2 cellular contexts compared by ENCODE assay signal in the genomic region with DNA sequence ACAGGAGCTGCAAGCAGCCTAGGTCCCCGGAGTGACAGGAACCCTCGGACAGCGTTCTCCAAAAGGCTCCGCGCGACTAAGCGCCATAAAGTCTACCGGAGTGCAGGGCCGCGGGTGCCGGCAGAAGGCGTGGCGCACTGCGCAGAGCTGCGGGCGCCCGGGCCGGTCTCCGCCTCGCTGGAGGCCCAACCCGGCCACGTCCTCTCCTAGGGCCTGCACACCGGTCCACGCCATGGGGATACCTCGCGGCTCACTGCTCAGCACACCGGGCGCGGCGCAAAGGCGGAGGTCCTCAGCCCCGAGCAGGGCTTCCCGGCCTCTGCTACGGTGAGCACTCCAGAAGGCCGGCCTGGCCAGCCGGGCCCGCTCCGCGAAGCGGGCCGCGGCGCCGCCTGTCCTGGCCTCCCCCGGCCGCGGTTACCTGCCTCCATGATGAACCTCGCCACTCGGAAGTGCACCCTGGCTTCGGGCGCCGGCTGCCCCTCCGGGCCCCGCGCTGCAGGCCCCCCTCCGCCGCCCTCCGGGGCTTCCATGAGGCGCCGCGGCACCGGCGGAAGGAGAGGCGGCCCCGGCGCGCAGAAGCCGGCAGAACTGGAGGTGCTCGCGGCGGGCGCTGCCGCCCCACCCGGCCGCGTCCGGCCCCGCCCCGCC.
TF ChIP-seq lines count a peak whose summit lies in the region.

A gene (minus strand): TSS at position 599 of the 651 bp plus-strand sequence. CDS start 66 bp downstream, at position 533.

TF ChIP-seq in SK-N-SH, 30 proteins besides CTCF, POLR2A, EP300 and RAD21:
- TF ChIP-seq YY1 (IDR thresholded peaks at IDR 0.05; ENCODE audit: low read depth) (0 out of 2 replicates have a peak, but pooled peaks have one; percentile 17), FOXJ3 (CRISPR knock-in tag; IDR thresholded peaks at IDR 0.05) (no peak), MXI1 (IDR thresholded peaks at IDR 0.05; ENCODE audit: low read depth, low read length) (peak; percentile 41; the same call in 1 of the 2 replicates), SIN3A (IDR thresholded peaks at IDR 0.05; ENCODE audit: borderline replicate concordance, low read depth, low read length) (peak; percentile 11; the same call in 1 of the 2 replicates)
- TF ChIP-seq, protein P1, sequence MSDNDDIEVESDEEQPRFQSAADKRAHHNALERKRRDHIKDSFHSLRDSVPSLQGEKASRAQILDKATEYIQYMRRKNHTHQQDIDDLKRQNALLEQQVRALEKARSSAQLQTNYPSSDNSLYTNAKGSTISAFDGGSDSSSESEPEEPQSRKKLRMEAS (IDR thresholded peaks at IDR 0.05; ENCODE audit: low read depth), result 0 out of 2 replicates have a peak, but pooled peaks have one; percentile 16

TF ChIP-seq in HepG2, 621 proteins besides CTCF, POLR2A, EP300 and RAD21:
- TF ChIP-seq RBFOX2 (IDR thresholded peaks at IDR 0.05; ENCODE audit: low read depth, low read length) (peak; percentile 50), SAP130 (CRISPR knock-in tag; IDR thresholded peaks at IDR 0.05; ENCODE audit: low read depth) (peak; percentile 47; the same call in 1 of the 2 replicates), RFXAP (CRISPR knock-in tag; IDR thresholded peaks at IDR 0.05; ENCODE audit: borderline replicate concordance) (no peak), YY1 (IDR thresholded peaks at IDR 0.05; ENCODE audit: insufficient read depth, insufficient replicate concordance, low read depth, low read length) (peak; percentile 15), ZSCAN20 (CRISPR knock-in tag; IDR thresholded peaks at IDR 0.05; ENCODE audit: borderline replicate concordance) (0 out of 2 replicates have a peak, but pooled peaks have one; percentile 55), PAF1 (CRISPR knock-in tag; IDR thresholded peaks at IDR 0.05) (no peak), NFIB (CRISPR knock-in tag; IDR thresholded peaks at IDR 0.05; ENCODE audit: borderline replicate concordance) (no peak), ZSCAN21 (CRISPR knock-in tag; IDR thresholded peaks at IDR 0.05; ENCODE audit: borderline replicate concordance) (peak; percentile 46; the same call in 1 of the 2 replicates), ZNF563 (CRISPR knock-in tag; IDR thresholded peaks at IDR 0.05) (0 out of 2 replicates have a peak, but pooled peaks have one; percentile 33), PHF8 (CRISPR knock-in tag; IDR thresholded peaks at IDR 0.05) (peak; percentile 44; the same call in 1 of the 2 replicates), SALL1 (CRISPR knock-in tag; IDR thresholded peaks at IDR 0.05) (0 out of 2 replicates have a peak, but pooled peaks have one; percentile 27), HDAC1 (CRISPR knock-in tag; IDR thresholded peaks at IDR 0.05) (peak; percentile 16; the same call in 1 of the 2 replicates), POLR2G (IDR thresholded peaks at IDR 0.05; ENCODE audit: low read depth, low read length) (peak; percentile 26; the same call in 1 of the 2 replicates), ZFY (CRISPR knock-in tag; IDR thresholded peaks at IDR 0.05) (peak; percentile 82), ZNF572 (CRISPR knock-in tag; IDR thresholded peaks at IDR 0.05) (no peak), AGO2 (optimal IDR thresholded peaks at IDR 0.05; ENCODE audit: low read depth, low read length) (no peak), PHF20 (CRISPR knock-in tag; IDR thresholded peaks at IDR 0.05) (no peak), ZNF891 (CRISPR knock-in tag; IDR thresholded peaks at IDR 0.05) (0 out of 2 replicates have a peak, but pooled peaks have one; percentile 29), ZFX (CRISPR knock-in tag; IDR thresholded peaks at IDR 0.05; ENCODE audit: low read depth) (peak; percentile 71), HNRNPLL (IDR thresholded peaks at IDR 0.05; ENCODE audit: low read depth, low read length, poor library complexity, severe bottlenecking) (peak; percentile 9), DNMT3B (CRISPR knock-in tag; conservative IDR thresholded peaks at IDR 0.05) (no peak)
- TF ChIP-seq, protein P2, sequence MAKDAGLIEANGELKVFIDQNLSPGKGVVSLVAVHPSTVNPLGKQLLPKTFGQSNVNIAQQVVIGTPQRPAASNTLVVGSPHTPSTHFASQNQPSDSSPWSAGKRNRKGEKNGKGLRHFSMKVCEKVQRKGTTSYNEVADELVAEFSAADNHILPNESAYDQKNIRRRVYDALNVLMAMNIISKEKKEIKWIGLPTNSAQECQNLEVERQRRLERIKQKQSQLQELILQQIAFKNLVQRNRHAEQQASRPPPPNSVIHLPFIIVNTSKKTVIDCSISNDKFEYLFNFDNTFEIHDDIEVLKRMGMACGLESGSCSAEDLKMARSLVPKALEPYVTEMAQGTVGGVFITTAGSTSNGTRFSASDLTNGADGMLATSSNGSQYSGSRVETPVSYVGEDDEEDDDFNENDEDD (CRISPR knock-in tag; IDR thresholded peaks at IDR 0.05; ENCODE audit: borderline replicate concordance), result no peak
- TF ChIP-seq, protein P3, sequence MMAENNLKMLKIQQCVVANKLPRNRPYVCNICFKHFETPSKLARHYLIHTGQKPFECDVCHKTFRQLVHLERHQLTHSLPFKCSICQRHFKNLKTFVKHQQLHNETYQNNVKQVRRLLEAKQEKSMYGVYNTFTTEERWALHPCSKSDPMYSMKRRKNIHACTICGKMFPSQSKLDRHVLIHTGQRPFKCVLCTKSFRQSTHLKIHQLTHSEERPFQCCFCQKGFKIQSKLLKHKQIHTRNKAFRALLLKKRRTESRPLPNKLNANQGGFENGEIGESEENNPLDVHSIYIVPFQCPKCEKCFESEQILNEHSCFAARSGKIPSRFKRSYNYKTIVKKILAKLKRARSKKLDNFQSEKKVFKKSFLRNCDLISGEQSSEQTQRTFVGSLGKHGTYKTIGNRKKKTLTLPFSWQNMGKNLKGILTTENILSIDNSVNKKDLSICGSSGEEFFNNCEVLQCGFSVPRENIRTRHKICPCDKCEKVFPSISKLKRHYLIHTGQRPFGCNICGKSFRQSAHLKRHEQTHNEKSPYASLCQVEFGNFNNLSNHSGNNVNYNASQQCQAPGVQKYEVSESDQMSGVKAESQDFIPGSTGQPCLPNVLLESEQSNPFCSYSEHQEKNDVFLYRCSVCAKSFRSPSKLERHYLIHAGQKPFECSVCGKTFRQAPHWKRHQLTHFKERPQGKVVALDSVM (CRISPR knock-in tag; IDR thresholded peaks at IDR 0.05), result 0 out of 2 replicates have a peak, but pooled peaks have one; percentile 10
- TF ChIP-seq, protein P4, sequence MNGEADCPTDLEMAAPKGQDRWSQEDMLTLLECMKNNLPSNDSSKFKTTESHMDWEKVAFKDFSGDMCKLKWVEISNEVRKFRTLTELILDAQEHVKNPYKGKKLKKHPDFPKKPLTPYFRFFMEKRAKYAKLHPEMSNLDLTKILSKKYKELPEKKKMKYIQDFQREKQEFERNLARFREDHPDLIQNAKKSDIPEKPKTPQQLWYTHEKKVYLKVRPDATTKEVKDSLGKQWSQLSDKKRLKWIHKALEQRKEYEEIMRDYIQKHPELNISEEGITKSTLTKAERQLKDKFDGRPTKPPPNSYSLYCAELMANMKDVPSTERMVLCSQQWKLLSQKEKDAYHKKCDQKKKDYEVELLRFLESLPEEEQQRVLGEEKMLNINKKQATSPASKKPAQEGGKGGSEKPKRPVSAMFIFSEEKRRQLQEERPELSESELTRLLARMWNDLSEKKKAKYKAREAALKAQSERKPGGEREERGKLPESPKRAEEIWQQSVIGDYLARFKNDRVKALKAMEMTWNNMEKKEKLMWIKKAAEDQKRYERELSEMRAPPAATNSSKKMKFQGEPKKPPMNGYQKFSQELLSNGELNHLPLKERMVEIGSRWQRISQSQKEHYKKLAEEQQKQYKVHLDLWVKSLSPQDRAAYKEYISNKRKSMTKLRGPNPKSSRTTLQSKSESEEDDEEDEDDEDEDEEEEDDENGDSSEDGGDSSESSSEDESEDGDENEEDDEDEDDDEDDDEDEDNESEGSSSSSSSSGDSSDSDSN (CRISPR knock-in tag; IDR thresholded peaks at IDR 0.05), result peak; percentile 70; the same call in 1 of the 2 replicates
- TF ChIP-seq, protein P5, sequence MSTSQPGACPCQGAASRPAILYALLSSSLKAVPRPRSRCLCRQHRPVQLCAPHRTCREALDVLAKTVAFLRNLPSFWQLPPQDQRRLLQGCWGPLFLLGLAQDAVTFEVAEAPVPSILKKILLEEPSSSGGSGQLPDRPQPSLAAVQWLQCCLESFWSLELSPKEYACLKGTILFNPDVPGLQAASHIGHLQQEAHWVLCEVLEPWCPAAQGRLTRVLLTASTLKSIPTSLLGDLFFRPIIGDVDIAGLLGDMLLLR (CRISPR knock-in tag; IDR thresholded peaks at IDR 0.05), result 0 out of 2 replicates have a peak, but pooled peaks have one; percentile 46
